Comparison of ENCODE assay signal across 19 cellular contexts in the genomic region with DNA sequence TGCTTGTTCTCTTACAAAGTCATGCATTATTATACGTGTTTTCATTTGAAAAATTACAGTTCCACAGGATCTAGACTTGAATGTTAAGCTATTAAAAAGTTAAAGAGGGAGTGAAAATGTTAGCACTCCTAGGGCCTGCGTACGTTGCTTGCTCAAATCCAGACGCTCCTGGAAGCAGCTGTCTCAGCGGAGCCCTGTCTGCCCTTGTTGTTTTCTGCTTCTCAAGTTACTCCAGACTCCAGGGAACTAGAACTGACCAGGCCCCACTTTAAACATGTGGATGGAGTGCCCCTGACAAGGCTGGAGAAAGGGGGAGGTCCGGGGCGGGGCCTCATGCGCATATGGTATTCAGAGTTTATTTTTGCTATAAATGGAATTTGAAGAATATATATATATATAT. TPM values are rescaled to one million over a fixed set of nuclear protein-coding genes. Genes with fewer than 3 reads are reported as not detected.
DNase-seq lines count a peak whose midpoint lies in the region; ATAC-seq and TF ChIP-seq lines count a peak whose summit lies in the region.
"Had no signal": no experiment of that assay in that cellular context is flagged by ENCODE, and none has a peak within 500 bp of the region (broad histone marks: within the 10 kb centered on the region; RNA-seq: fewer than 3 reads in every experiment).

No MANE protein-coding gene starts in this region.

- no peaks in the 10 kb centered on the region for H3K9me2 ChIP-seq in GM23338 (ENCODE audit: insufficient read depth)

- H3K4me1 ChIP-seq in GM23338 (ENCODE audit: insufficient read depth), result no peaks in the 10 kb centered on the region
- H3K4me1 ChIP-seq in muscle layer of duodenum (ENCODE audit: control insufficient read depth in 1 of 2, insufficient read depth in 2 of 2, low read length in 2 of 2), result peaks cover 3 to 7% of the 10 kb centered on the region in 2 donors
- peaks cover 6% of the 10 kb centered on the region for H3K4me1 ChIP-seq in body of pancreas
- H3K4me1 ChIP-seq: neural progenitor cell had no signal

- peaks cover 6% of the 10 kb centered on the region for H3K4me1 Mint-ChIP-seq in GM23338
- H3K4me1 Mint-ChIP-seq in glutamatergic neuron (ENCODE audit: low read depth, unreplicated experiment), result peaks cover 17% of the 10 kb centered on the region

- H3K9me3 Mint-ChIP-seq in GM23338, result no peaks in the 10 kb centered on the region
- H3K9me3 Mint-ChIP-seq in glutamatergic neuron (ENCODE audit: unreplicated experiment), result no peaks in the 10 kb centered on the region
- H3K9me3 Mint-ChIP-seq: activated naive CD8-positive, alpha-beta T cell treated with anti-CD3 and anti-CD28 coated beads, Interleukin-2, amount 10 ng/mL, durations not matched to agents 7 days and 5 days; CD8-positive, alpha-beta T cell; neural progenitor cell had no signal

- H3K4me3 Mint-ChIP-seq in GM23338 (no peak overlapping the region), glutamatergic neuron (ENCODE audit: unreplicated experiment) (no peak overlapping the region)
- H3K4me3 Mint-ChIP-seq: activated naive CD8-positive, alpha-beta T cell treated with anti-CD3 and anti-CD28 coated beads, Interleukin-2, amount 10 ng/mL, durations not matched to agents 7 days and 5 days; CD8-positive, alpha-beta T cell; neural progenitor cell had no signal

- TF ChIP-seq CTCF in GM23338 (conservative IDR thresholded peaks at IDR 0.05; ENCODE audit: low read depth in 2 of 2), result no peak
- no peak for TF ChIP-seq CTCF in glutamatergic neuron (IDR thresholded peaks at IDR 0.05; ENCODE audit: partially characterized antibody, unreplicated experiment)
- TF ChIP-seq CTCF in body of pancreas (IDR thresholded peaks at IDR 0.05), result no peak

- no peaks in the 10 kb centered on the region for H3K36me3 ChIP-seq in GM23338 (ENCODE audit: insufficient read depth)
- no peaks in the 10 kb centered on the region for H3K36me3 ChIP-seq in muscle layer of duodenum (ENCODE audit: control insufficient read depth in 1 of 2, insufficient read depth in 2 of 2, low read length in 2 of 2)
- H3K36me3 ChIP-seq in body of pancreas (replicated peaks in 1 of 2; ENCODE audit: insufficient read depth in 1 of 2, low read depth in 2 of 2), result no peaks in the 10 kb centered on the region
- H3K36me3 ChIP-seq: neural progenitor cell, Peyer's patch, thoracic aorta had no signal

- no peak for TF ChIP-seq POLR2A in body of pancreas (IDR thresholded peaks at IDR 0.05)

- no peaks in the 10 kb centered on the region for H3F3A ChIP-seq in GM23338 (replicated peaks; ENCODE audit: low read depth)

- H3K27me3 ChIP-seq in GM23338 (ENCODE audit: insufficient read depth), result no peaks in the 10 kb centered on the region
- no peaks in the 10 kb centered on the region for H3K27me3 ChIP-seq in muscle layer of duodenum (ENCODE audit: low read depth, low read length)
- H3K27me3 ChIP-seq in body of pancreas, result no peaks in the 10 kb centered on the region
- H3K27me3 ChIP-seq: neural progenitor cell, Peyer's patch had no signal

- intact Hi-C loops in body of pancreas (cut with DNase I), result no loop called here

- H3K27me3 Mint-ChIP-seq in GM23338 (ENCODE audit: insufficient read depth, low read depth, poor library complexity), result peaks cover 3% of the 10 kb centered on the region
- no peaks in the 10 kb centered on the region for H3K27me3 Mint-ChIP-seq in glutamatergic neuron (ENCODE audit: unreplicated experiment)
- H3K27me3 Mint-ChIP-seq: activated naive CD8-positive, alpha-beta T cell treated with anti-CD3 and anti-CD28 coated beads, Interleukin-2, amount 10 ng/mL, durations not matched to agents 7 days and 5 days had no signal

- H4K20me1 ChIP-seq in GM23338 (replicated peaks; ENCODE audit: insufficient read depth), result no peaks in the 10 kb centered on the region

- H2AFZ ChIP-seq in GM23338, result no peak overlapping the region
- H2AFZ ChIP-seq: neural progenitor cell had no signal

- H3K4me3 ChIP-seq in GM23338 (no peak overlapping the region), muscle layer of duodenum (ENCODE audit: low read depth in 1 of 2, low read length in 2 of 2) (no peak overlapping the region), body of pancreas (no peak overlapping the region)
- H3K4me3 ChIP-seq: neural progenitor cell, Peyer's patch, thoracic aorta had no signal

- H3K79me2 ChIP-seq in GM23338 (replicated peaks; ENCODE audit: insufficient read depth), result no peaks in the 10 kb centered on the region

- no peak overlapping the region for H3K27ac Mint-ChIP-seq in GM23338
- no peak overlapping the region for H3K27ac Mint-ChIP-seq in glutamatergic neuron (ENCODE audit: unreplicated experiment)
- H3K27ac Mint-ChIP-seq: activated naive CD8-positive, alpha-beta T cell treated with anti-CD3 and anti-CD28 coated beads, Interleukin-2, amount 10 ng/mL, durations not matched to agents 7 days and 5 days; CD8-positive, alpha-beta T cell had no signal

- 72 to 75% methylated on average over 8 of the region's 8 CpGs for WGBS in body of pancreas, 2 donors

- no peaks in the 10 kb centered on the region for H3K9me3 ChIP-seq in muscle layer of duodenum (ENCODE audit: control insufficient read depth in 1 of 2, low read length in 2 of 2)
- H3K9me3 ChIP-seq in body of pancreas, result no peaks in the 10 kb centered on the region
- H3K9me3 ChIP-seq: Peyer's patch, thoracic aorta had no signal

- 0 out of 2 replicates have a peak overlapping the region, but pooled peaks have one; percentile 10 for H3K27ac ChIP-seq in GM23338 (ENCODE audit: low read depth)
- peak overlapping the region; percentile 19 for H3K27ac ChIP-seq in muscle layer of duodenum (ENCODE audit: low read length)
- H3K27ac ChIP-seq in body of pancreas, result no peak overlapping the region
- H3K27ac ChIP-seq: neural progenitor cell, Peyer's patch, thoracic aorta had no signal

- H3K36me3 Mint-ChIP-seq in GM23338 (ENCODE audit: low read depth) (no peaks in the 10 kb centered on the region), glutamatergic neuron (ENCODE audit: unreplicated experiment) (no peaks in the 10 kb centered on the region)
- H3K36me3 Mint-ChIP-seq: activated naive CD8-positive, alpha-beta T cell treated with anti-CD3 and anti-CD28 coated beads, Interleukin-2, amount 10 ng/mL, durations not matched to agents 7 days and 5 days; CD8-positive, alpha-beta T cell; neural progenitor cell had no signal

- peak; percentile 62 for ATAC-seq in GM23338
- ATAC-seq in body of pancreas, result no peak
- ATAC-seq: CD8-positive, alpha-beta T cell had no signal

- H3K4me2 ChIP-seq in GM23338, result 0 out of 2 replicates have a peak overlapping the region, but pooled peaks have one; percentile 35
- H3K4me2 ChIP-seq: neural progenitor cell had no signal

- peak; percentile 28 for DNase-seq in GM23338 (ENCODE audit: low spot score)
- peak; percentile 44 for DNase-seq in NCI-H524 treated with DMSO at 0.1 percent for 48 hours (lab: John Stamatoyannopoulos, UW)
- DNase-seq in glutamatergic neuron, result peak; percentile 42
- no peak for DNase-seq in stimulated activated CD4-positive, alpha-beta T cell treated with anti-CD3 and anti-CD28 coated beads, Interleukin-4, amount 100 ng/mL, for 4 hours
- DNase-seq in NAMALWA (ENCODE audit: low spot score), result no peak
- no peak for DNase-seq in stimulated activated CD4-positive, alpha-beta T cell treated with anti-CD3 and anti-CD28 coated beads, Interleukin-12 subunit alpha, Interleukin-12 subunit beta, amount 100 ng/mL, for 4 hours
- no peak for DNase-seq in body of pancreas
- DNase-seq: activated CD4-positive, alpha-beta T cell treated with anti-CD3 and anti-CD28 coated beads, Interleukin-2, amount 50 U/mL, for 4 hours; activated naive CD8-positive, alpha-beta T cell treated with anti-CD3 and anti-CD28 coated beads, Interleukin-2, amount 10 ng/mL, durations not matched to agents 7 days and 5 days; activated T-cell treated with anti-CD3 and anti-CD28 coated beads, Interleukin-2, amount 50 U/mL, for 1 hour; CD8-positive, alpha-beta T cell; EL; Karpas-422; NCI-H1436 treated with DMSO at 0.1 percent for 48 hours; Peyer's patch; stimulated activated CD4-positive, alpha-beta T cell treated with anti-CD3 and anti-CD28 coated beads, Interleukin-4, amount 100 ng/mL, for 1 hour had no signal

TF ChIP-seq in GM23338, 12 proteins besides CTCF, POLR2A, EP300 and RAD21 (continues in another document):
- no peak for TF ChIP-seq ZNF114 (CRISPR knock-in tag; IDR thresholded peaks at IDR 0.05)
- TF ChIP-seq ZNF331 (CRISPR knock-in tag; IDR thresholded peaks at IDR 0.05; ENCODE audit: low read depth), result no peak

RNA-seq across cellular contexts. Expression of a gene that starts 9.6 kb away (rescaled TPM):
- total RNA-seq in GM23338 (2014; rRNA removed; shearing (Covaris generic)), result 7.7 and 15.5 TPM in 2 replicates
- 4.0 and 4.3 TPM in 2 replicates for polyA plus RNA-seq in GM23338 (2016; fragmentation: Nextera tagmentation; extraction: Ambion mirVana)
- total RNA-seq in glutamatergic neuron (ENCODE audit: unreplicated experiment) (7.7 TPM), body of pancreas (1 to 10 TPM; 7.3 to 9.2 TPM)

Comparison
In these comparisons a context has a peak if more than half of its experiments do, and no peak if none do; other contexts are left out.
1. DNase-seq: peak in GM23338 (single experiment), NCI-H524 treated with DMSO at 0.1 percent for 48 hours (single experiment) and glutamatergic neuron (single experiment); none in stimulated activated CD4-positive, alpha-beta T cell treated with anti-CD3 and anti-CD28 coated beads, Interleukin-4, amount 100 ng/mL, for 4 hours (0 of 2), NAMALWA (single experiment), stimulated activated CD4-positive, alpha-beta T cell treated with anti-CD3 and anti-CD28 coated beads, Interleukin-12 subunit alpha, Interleukin-12 subunit beta, amount 100 ng/mL, for 4 hours (single experiment) and body of pancreas (0 of 4).
2. H3K27ac ChIP-seq: peak in GM23338 (single experiment) and muscle layer of duodenum (single experiment); none in body of pancreas (0 of 4).